In the genomic region with DNA sequence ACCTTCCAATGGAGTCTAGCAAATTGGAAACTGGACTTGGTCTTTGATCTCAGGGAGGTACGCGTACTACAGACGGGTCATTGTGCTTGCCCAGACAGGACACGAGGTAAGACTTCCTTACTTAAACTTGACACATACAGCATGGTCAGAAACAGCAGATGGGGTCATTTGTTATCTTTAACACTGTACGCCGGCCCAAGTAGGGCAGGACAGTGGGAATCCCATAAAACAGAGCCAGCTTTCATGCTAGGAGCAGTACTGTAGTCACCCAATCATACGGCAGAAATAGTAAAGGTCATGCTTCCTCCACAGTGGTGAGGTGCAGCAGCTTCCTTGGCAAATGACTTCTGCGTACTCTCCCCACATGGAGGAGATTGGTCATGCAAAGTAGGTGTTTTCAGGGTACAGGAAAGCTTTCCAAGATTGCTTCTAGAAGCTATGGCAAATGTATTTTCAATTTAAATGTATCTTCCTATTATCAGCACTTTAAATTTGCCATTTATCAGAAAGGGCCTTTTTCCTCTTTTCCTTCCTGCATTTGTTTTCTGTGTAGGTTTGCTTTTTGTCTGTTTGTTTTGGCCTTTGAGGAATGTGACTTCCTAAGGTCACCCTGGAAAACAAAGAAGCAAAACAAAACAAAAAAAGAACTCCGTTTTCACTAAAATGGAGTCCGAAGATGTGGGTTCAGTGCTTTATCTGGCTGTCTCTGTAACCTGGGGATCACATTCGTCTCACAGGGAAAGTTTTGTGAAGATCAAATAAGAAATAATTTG, we compare ENCODE assay signal across 12 cellular contexts.
DNase-seq lines count a peak whose midpoint lies in the region; ATAC-seq, FAIRE-seq and TF ChIP-seq lines count a peak whose summit lies in the region.
"Had no signal": no experiment of that assay in that cellular context is flagged by ENCODE, and none has a peak within 500 bp of the region (broad histone marks: within the 10 kb centered on the region; RNA-seq: fewer than 3 reads in every experiment).

No MANE protein-coding gene starts in this region.

- in situ Hi-C loops in GM12878 (cut with MboI) = no loop called here

- WGBS in GM12878 (ENCODE audit: insufficient coverage, insufficient replicate concordance, low lambda C conversion rate, missing lambda C conversion rate) = 40% methylated on average over 11 of the region's 11 CpGs

- H3K9me3 Mint-ChIP-seq in Caco-2 (ENCODE audit: unreplicated experiment) (no peaks in the 10 kb centered on the region), neural crest cell (no peaks in the 10 kb centered on the region)

- TF ChIP-seq POLR2A in GM12878 (IDR thresholded peaks at IDR 0.05; ENCODE audit: low read depth, low read length) (no peak), H54 (IDR thresholded peaks at IDR 0.05; ENCODE audit: low read depth, low read length) (no peak)

- FAIRE-seq in GM12878 (lab: Jason Lieb, UNC) (no peak), H54 (lab: Jason Lieb, UNC) (no peak)
- FAIRE-seq: kidney had no signal

- H3K9me3 ChIP-seq in Caco-2 (no peaks in the 10 kb centered on the region), GM12878 (replicated peaks; ENCODE audit: control insufficient read depth, insufficient read depth, low read length) (no peaks in the 10 kb centered on the region; the same call in 2 of the 3 replicates), left ventricle myocardium inferior (replicated peaks) (no peaks in the 10 kb centered on the region)
- H3K9me3 ChIP-seq: testis had no signal

- no peak for TF ChIP-seq CTCF in Caco-2 (IDR thresholded peaks at IDR 0.05; ENCODE audit: insufficient read depth in 1 of 2, low read depth in 1 of 2, low read length in 1 of 2, severe bottlenecking in 1 of 2, unreplicated experiment in 1 of 2)
- TF ChIP-seq CTCF in GM12878 (IDR thresholded peaks at IDR 0.05 in 2 of 3, conservative IDR thresholded peaks at IDR 0.05 in 1 of 3; ENCODE audit: control insufficient read depth in 2 of 3, extremely low read depth in 1 of 3, insufficient read depth in 1 of 3, low read depth in 3 of 3, low read length in 3 of 3) = no peak
- TF ChIP-seq CTCF in left ventricle myocardium inferior (IDR thresholded peaks at IDR 0.05; ENCODE audit: borderline replicate concordance) = no peak
- no peak for TF ChIP-seq CTCF in neural crest cell (conservative IDR thresholded peaks at IDR 0.05)

- H3K27ac Mint-ChIP-seq in Caco-2 (ENCODE audit: unreplicated experiment) = peak overlapping the region; percentile 39
- H3K27ac Mint-ChIP-seq in neural crest cell (ENCODE audit: unreplicated experiment) = peak overlapping the region; percentile 53

- RAD21 ChIA-PET in GM12878 (lab: Charles Lee; ENCODE audit: unreplicated experiment) = interaction anchor here (0.7 to 3.2 kb wide), 5 partner anchors 9 to 37 kb away, joined by 3 to 14 read pairs (median 5); no protein-coding TSS in a partner anchor

- H3K36me3 ChIP-seq in Caco-2 (ENCODE audit: control insufficient read depth, insufficient read depth, low read length) = no peaks in the 10 kb centered on the region
- H3K36me3 ChIP-seq in GM12878 (ENCODE audit: control insufficient read depth in 2 of 2, insufficient read depth in 2 of 2, low read length in 1 of 2) = no peaks in the 10 kb centered on the region
- no peaks in the 10 kb centered on the region for H3K36me3 ChIP-seq in left ventricle myocardium inferior
- H3K36me3 ChIP-seq: WERI-Rb-1 had no signal

- peak overlapping the region; percentile 75 for H2AFZ ChIP-seq in GM12878 (ENCODE audit: control insufficient read depth, low read depth, low read length)

- no peak for TF ChIP-seq EP300 in GM12878 (IDR thresholded peaks at IDR 0.05; ENCODE audit: borderline replicate concordance in 1 of 2, control insufficient read depth in 1 of 2, low read depth in 2 of 2, low read length in 2 of 2)

- no peaks in the 10 kb centered on the region for H3K27me3 ChIP-seq in Caco-2 (replicated peaks; ENCODE audit: control insufficient read depth, insufficient read depth, low read length)
- H3K27me3 ChIP-seq in GM12878 (replicated peaks in 1 of 2; ENCODE audit: control insufficient read depth in 2 of 2, insufficient read depth in 2 of 2, low read length in 1 of 2) = no peaks in the 10 kb centered on the region
- H3K27me3 ChIP-seq in left ventricle myocardium inferior (ENCODE audit: low read depth) = no peaks in the 10 kb centered on the region
- H3K27me3 ChIP-seq: testis had no signal

- H3K4me3 Mint-ChIP-seq in Caco-2 (ENCODE audit: unreplicated experiment) = no peak overlapping the region
- H3K4me3 Mint-ChIP-seq in neural crest cell = peak overlapping the region; percentile 1

- intact Hi-C loops in Caco-2 (cut with micrococcal nuclease; ENCODE audit: unreplicated experiment) (loop anchor here (2.0 to 5.0 kb wide), 2 partner anchors 19 to 848 kb away; a partner anchor contains a TSS), GM12878 (cut with micrococcal nuclease; ENCODE audit: unreplicated experiment) (no loop called here), left ventricle myocardium inferior (cut with micrococcal nuclease) (no loop called here)

- no peak overlapping the region for H3K27ac ChIP-seq in GM12878 (ENCODE audit: control insufficient read depth, insufficient read depth)
- H3K27ac ChIP-seq in left ventricle myocardium inferior (replicated peaks) = peak overlapping the region; percentile 76
- H3K27ac ChIP-seq: testis, WERI-Rb-1 had no signal

- no peak overlapping the region for H3K4me3 ChIP-seq in Caco-2 (ENCODE audit: low read depth, low read length)
- H3K4me3 ChIP-seq in GM12878 = no peak overlapping the region
- H3K4me3 ChIP-seq in left ventricle myocardium inferior = peak overlapping the region; percentile 45
- H3K4me3 ChIP-seq: testis had no signal

- H3K9ac ChIP-seq in GM12878 (ENCODE audit: control insufficient read depth, insufficient read depth, low read length) = no peak overlapping the region

- H3K27me3 Mint-ChIP-seq in Caco-2 (ENCODE audit: insufficient read depth, unreplicated experiment) (no peaks in the 10 kb centered on the region), neural crest cell (ENCODE audit: low read depth) (no peaks in the 10 kb centered on the region)

- no peaks in the 10 kb centered on the region for H3K4me1 Mint-ChIP-seq in Caco-2 (ENCODE audit: low read depth, unreplicated experiment)
- H3K4me1 Mint-ChIP-seq in neural crest cell = peaks cover 58% of the 10 kb centered on the region

- TF ChIP-seq RAD21 in GM12878 (IDR thresholded peaks at IDR 0.05; ENCODE audit: insufficient read depth, low read depth, low read length) = no peak

- H4K20me1 ChIP-seq in GM12878 (ENCODE audit: control insufficient read depth, insufficient read depth) = no peaks in the 10 kb centered on the region

- BruUV-seq in Caco-2 (replicated peaks; lab: Mats Ljungman, UMichigan) (no TSS peak), GM12878 (replicated peaks; lab: Mats Ljungman, UMichigan) (no TSS peak)

- no peaks in the 10 kb centered on the region for H3K36me3 Mint-ChIP-seq in Caco-2 (ENCODE audit: insufficient read depth, unreplicated experiment)
- H3K36me3 Mint-ChIP-seq in neural crest cell (ENCODE audit: low read depth) = no peaks in the 10 kb centered on the region

- H3K79me2 ChIP-seq in GM12878 (ENCODE audit: control insufficient read depth, insufficient read depth, low read length) = no peaks in the 10 kb centered on the region

- CTCF ChIA-PET in Caco-2 (lab: Charles Lee) (no interaction called here), GM12878 (lab: Yijun Ruan, JAX) (interaction anchor here (1.0 to 3.2 kb wide), 7 partner anchors 9 to 25 kb away, joined by 3 to 11 read pairs (median 4); no protein-coding TSS in a partner anchor)

- no peak for ATAC-seq in GM12878

- H3K4me2 ChIP-seq in GM12878 (ENCODE audit: control insufficient read depth, insufficient read depth) = peak overlapping the region; percentile 45

- peaks cover 48% of the 10 kb centered on the region for H3K4me1 ChIP-seq in Caco-2
- H3K4me1 ChIP-seq in GM12878 (ENCODE audit: control insufficient read depth, insufficient read depth, low read length) = peaks cover 3% of the 10 kb centered on the region; the same call in 1 of the 2 replicates
- H3K4me1 ChIP-seq in left ventricle myocardium inferior = peaks cover 61% of the 10 kb centered on the region
- H3K4me1 ChIP-seq: testis had no signal

- SMC1A ChIA-PET in GM12878 (lab: Charles Lee; ENCODE audit: uncharacterized antibody, unreplicated experiment) = interaction anchor here (1.2 to 9.8 kb wide), 8 partner anchors 10 to 29 kb away, joined by 4 to 64 read pairs (median 6); no protein-coding TSS in a partner anchor

- DNase-seq in Caco-2 (no peak), GM12878 (ENCODE audit: low read depth, low spot score) (no peak), left ventricle myocardium inferior (no peak), neural crest cell (ENCODE audit: low read depth, low spot score) (no peak), activated gamma-delta T cell treated with Interleukin-2 at 50 U/mL for 16 hours (no peak), H54 (ENCODE audit: insufficient read length, low spot score) (no peak)
- no peak for DNase-seq in stimulated activated CD4-positive, alpha-beta T cell treated with anti-CD3 and anti-CD28 coated beads, Interleukin-4, amount 100 ng/mL, for 4 hours
- no peak for DNase-seq in activated naive CD4-positive, alpha-beta T cell (lab: John Stamatoyannopoulos, UW)
- DNase-seq: kidney, NCI-H1048, testis, WERI-Rb-1 had no signal

- POLR2A ChIA-PET in Caco-2 (lab: Charles Lee) = no interaction called here
- POLR2A ChIA-PET in GM12878 (lab: Charles Lee) = no interaction called here

TF ChIP-seq in GM12878, 131 proteins besides CTCF, POLR2A, EP300 and RAD21:
- TF ChIP-seq HDGF (IDR thresholded peaks at IDR 0.05) (no peak), SUPT20H (IDR thresholded peaks at IDR 0.05; ENCODE audit: borderline replicate concordance, control insufficient read depth, low read depth, low read length) (no peak), FOXM1 (IDR thresholded peaks at IDR 0.05; ENCODE audit: low read depth, low read length) (0 out of 2 replicates have a peak, but pooled peaks have one; percentile 2)
TF ChIP-seq in GM12878: peak in this region for 1.
